1 cellular context compared by ENCODE assay signal in the genomic region with DNA sequence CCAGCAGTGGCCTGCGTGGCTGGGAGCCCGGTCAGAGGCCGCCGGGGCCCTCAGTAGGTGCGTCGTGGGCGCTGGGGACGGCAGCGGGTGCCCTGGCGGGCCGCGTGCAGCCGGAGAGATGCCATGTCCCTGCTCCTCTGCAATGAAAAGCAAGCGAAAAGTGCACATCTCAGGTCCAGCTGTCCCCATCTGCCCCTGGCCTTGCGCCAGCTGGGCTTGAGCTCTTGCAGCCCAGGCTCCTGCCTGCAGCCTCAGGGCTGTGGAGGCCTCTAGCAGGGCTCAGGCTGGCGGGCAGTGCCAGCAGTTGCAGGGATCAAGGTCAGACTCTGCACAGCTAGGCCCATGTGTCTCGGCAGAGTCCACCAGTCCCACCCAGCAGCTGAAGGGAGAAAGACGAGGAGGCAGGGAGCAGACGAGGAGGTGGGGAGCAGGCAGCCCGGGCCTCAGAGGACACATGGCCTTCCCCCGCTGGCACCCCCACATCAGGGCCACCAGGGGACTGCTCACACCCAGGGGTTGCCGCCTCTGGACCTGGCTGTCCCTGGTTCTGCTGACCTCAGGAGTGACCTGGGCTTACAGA.
TF ChIP-seq lines count a peak whose summit lies in the region.

No MANE protein-coding gene starts in this region.

TF ChIP-seq in HepG2, 621 proteins besides CTCF, POLR2A, EP300 and RAD21 (continued from another document and continues in another):
- TF ChIP-seq, protein P1, sequence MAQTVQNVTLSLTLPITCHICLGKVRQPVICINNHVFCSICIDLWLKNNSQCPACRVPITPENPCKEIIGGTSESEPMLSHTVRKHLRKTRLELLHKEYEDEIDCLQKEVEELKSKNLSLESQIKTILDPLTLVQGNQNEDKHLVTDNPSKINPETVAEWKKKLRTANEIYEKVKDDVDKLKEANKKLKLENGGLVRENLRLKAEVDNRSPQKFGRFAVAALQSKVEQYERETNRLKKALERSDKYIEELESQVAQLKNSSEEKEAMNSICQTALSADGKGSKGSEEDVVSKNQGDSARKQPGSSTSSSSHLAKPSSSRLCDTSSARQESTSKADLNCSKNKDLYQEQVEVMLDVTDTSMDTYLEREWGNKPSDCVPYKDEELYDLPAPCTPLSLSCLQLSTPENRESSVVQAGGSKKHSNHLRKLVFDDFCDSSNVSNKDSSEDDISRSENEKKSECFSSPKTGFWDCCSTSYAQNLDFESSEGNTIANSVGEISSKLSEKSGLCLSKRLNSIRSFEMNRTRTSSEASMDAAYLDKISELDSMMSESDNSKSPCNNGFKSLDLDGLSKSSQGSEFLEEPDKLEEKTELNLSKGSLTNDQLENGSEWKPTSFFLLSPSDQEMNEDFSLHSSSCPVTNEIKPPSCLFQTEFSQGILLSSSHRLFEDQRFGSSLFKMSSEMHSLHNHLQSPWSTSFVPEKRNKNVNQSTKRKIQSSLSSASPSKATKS (CRISPR knock-in tag; IDR thresholded peaks at IDR 0.05) = no peak
- TF ChIP-seq HDAC1 (CRISPR knock-in tag; IDR thresholded peaks at IDR 0.05) (peak; percentile 96), NAIF1 (CRISPR knock-in tag; IDR thresholded peaks at IDR 0.05; ENCODE audit: borderline replicate concordance) (no peak), CHD4 (IDR thresholded peaks at IDR 0.05; ENCODE audit: borderline replicate concordance, low read length) (no peak), SALL2 (CRISPR knock-in tag; IDR thresholded peaks at IDR 0.05) (peak; percentile 70), ZNF256 (CRISPR knock-in tag; conservative IDR thresholded peaks at IDR 0.05) (0 out of 2 replicates have a peak, but pooled peaks have one; percentile 16), ZNF670 (CRISPR knock-in tag; IDR thresholded peaks at IDR 0.05; ENCODE audit: borderline replicate concordance) (peak; percentile 97), ZNF883 (CRISPR knock-in tag; IDR thresholded peaks at IDR 0.05; ENCODE audit: not compliant biosample characterization) (no peak), TCF7 (IDR thresholded peaks at IDR 0.05; ENCODE audit: low read depth) (no peak), SP4 (CRISPR knock-in tag; IDR thresholded peaks at IDR 0.05) (no peak; the same call in 1 of the 2 replicates), SNAI1 (CRISPR knock-in tag; IDR thresholded peaks at IDR 0.05; ENCODE audit: borderline replicate concordance) (no peak; the same call in 1 of the 2 replicates), ZBTB8A (CRISPR knock-in tag; IDR thresholded peaks at IDR 0.05; ENCODE audit: borderline replicate concordance, low read depth) (no peak), ZMYM4 (CRISPR knock-in tag; IDR thresholded peaks at IDR 0.05) (0 out of 2 replicates have a peak, but pooled peaks have one; percentile 10), ZNF629 (CRISPR knock-in tag; conservative IDR thresholded peaks at IDR 0.05) (no peak; the same call in 1 of the 2 replicates), ZNF33B (CRISPR knock-in tag; IDR thresholded peaks at IDR 0.05) (no peak; the same call in 1 of the 2 replicates), MTA1 (CRISPR knock-in tag; IDR thresholded peaks at IDR 0.05; ENCODE audit: borderline replicate concordance) (peak; percentile 85), TEAD3 (CRISPR knock-in tag; optimal IDR thresholded peaks at IDR 0.05; ENCODE audit: borderline replicate concordance) (no peak), MTF2 (CRISPR knock-in tag; IDR thresholded peaks at IDR 0.05; ENCODE audit: borderline replicate concordance) (no peak; the same call in 1 of the 2 replicates), ZNF569 (CRISPR knock-in tag; IDR thresholded peaks at IDR 0.05; ENCODE audit: borderline replicate concordance) (peak; percentile 98; the same call in 1 of the 2 replicates), YEATS4 (CRISPR knock-in tag; IDR thresholded peaks at IDR 0.05; ENCODE audit: borderline replicate concordance) (no peak), ZSCAN20 (CRISPR knock-in tag; IDR thresholded peaks at IDR 0.05; ENCODE audit: borderline replicate concordance) (no peak)
- TF ChIP-seq, protein P2, sequence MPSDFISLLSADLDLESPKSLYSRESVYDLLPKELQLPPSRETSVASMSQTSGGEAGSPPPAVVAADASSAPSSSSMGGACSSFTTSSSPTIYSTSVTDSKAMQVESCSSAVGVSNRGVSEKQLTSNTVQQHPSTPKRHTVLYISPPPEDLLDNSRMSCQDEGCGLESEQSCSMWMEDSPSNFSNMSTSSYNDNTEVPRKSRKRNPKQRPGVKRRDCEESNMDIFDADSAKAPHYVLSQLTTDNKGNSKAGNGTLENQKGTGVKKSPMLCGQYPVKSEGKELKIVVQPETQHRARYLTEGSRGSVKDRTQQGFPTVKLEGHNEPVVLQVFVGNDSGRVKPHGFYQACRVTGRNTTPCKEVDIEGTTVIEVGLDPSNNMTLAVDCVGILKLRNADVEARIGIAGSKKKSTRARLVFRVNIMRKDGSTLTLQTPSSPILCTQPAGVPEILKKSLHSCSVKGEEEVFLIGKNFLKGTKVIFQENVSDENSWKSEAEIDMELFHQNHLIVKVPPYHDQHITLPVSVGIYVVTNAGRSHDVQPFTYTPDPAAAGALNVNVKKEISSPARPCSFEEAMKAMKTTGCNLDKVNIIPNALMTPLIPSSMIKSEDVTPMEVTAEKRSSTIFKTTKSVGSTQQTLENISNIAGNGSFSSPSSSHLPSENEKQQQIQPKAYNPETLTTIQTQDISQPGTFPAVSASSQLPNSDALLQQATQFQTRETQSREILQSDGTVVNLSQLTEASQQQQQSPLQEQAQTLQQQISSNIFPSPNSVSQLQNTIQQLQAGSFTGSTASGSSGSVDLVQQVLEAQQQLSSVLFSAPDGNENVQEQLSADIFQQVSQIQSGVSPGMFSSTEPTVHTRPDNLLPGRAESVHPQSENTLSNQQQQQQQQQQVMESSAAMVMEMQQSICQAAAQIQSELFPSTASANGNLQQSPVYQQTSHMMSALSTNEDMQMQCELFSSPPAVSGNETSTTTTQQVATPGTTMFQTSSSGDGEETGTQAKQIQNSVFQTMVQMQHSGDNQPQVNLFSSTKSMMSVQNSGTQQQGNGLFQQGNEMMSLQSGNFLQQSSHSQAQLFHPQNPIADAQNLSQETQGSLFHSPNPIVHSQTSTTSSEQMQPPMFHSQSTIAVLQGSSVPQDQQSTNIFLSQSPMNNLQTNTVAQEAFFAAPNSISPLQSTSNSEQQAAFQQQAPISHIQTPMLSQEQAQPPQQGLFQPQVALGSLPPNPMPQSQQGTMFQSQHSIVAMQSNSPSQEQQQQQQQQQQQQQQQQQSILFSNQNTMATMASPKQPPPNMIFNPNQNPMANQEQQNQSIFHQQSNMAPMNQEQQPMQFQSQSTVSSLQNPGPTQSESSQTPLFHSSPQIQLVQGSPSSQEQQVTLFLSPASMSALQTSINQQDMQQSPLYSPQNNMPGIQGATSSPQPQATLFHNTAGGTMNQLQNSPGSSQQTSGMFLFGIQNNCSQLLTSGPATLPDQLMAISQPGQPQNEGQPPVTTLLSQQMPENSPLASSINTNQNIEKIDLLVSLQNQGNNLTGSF (CRISPR knock-in tag; IDR thresholded peaks at IDR 0.05) = no peak
- TF ChIP-seq, protein P3, sequence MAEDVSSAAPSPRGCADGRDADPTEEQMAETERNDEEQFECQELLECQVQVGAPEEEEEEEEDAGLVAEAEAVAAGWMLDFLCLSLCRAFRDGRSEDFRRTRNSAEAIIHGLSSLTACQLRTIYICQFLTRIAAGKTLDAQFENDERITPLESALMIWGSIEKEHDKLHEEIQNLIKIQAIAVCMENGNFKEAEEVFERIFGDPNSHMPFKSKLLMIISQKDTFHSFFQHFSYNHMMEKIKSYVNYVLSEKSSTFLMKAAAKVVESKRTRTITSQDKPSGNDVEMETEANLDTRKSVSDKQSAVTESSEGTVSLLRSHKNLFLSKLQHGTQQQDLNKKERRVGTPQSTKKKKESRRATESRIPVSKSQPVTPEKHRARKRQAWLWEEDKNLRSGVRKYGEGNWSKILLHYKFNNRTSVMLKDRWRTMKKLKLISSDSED (CRISPR knock-in tag; IDR thresholded peaks at IDR 0.05) = no peak
- TF ChIP-seq, protein P4, sequence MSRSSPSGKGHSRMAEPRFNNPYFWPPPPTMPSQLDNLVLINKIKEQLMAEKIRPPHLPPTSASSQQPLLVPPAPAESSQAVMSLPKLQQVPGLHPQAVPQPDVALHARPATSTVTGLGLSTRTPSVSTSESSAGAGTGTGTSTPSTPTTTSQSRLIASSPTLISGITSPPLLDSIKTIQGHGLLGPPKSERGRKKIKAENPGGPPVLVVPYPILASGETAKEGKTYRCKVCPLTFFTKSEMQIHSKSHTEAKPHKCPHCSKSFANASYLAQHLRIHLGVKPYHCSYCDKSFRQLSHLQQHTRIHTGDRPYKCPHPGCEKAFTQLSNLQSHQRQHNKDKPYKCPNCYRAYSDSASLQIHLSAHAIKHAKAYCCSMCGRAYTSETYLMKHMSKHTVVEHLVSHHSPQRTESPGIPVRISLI (CRISPR knock-in tag; IDR thresholded peaks at IDR 0.05; ENCODE audit: borderline replicate concordance) = no peak
- TF ChIP-seq, protein P5, sequence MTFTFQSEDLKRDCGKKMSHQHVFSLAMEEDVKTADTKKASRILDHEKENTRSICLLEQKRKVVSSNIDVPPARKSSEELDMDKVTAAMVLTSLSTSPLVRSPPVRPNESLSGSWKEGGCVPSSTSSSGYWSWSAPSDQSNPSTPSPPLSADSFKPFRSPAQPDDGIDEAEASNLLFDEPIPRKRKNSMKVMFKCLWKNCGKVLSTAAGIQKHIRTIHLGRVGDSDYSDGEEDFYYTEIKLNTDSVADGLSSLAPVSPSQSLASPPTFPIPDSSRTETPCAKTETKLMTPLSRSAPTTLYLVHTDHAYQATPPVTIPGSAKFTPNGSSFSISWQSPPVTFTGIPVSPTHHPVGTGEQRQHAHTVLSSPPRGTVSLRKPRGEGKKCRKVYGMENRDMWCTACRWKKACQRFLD (CRISPR knock-in tag; IDR thresholded peaks at IDR 0.05; ENCODE audit: borderline replicate concordance) = 0 out of 2 replicates have a peak, but pooled peaks have one; percentile 73
- TF ChIP-seq, protein P6, sequence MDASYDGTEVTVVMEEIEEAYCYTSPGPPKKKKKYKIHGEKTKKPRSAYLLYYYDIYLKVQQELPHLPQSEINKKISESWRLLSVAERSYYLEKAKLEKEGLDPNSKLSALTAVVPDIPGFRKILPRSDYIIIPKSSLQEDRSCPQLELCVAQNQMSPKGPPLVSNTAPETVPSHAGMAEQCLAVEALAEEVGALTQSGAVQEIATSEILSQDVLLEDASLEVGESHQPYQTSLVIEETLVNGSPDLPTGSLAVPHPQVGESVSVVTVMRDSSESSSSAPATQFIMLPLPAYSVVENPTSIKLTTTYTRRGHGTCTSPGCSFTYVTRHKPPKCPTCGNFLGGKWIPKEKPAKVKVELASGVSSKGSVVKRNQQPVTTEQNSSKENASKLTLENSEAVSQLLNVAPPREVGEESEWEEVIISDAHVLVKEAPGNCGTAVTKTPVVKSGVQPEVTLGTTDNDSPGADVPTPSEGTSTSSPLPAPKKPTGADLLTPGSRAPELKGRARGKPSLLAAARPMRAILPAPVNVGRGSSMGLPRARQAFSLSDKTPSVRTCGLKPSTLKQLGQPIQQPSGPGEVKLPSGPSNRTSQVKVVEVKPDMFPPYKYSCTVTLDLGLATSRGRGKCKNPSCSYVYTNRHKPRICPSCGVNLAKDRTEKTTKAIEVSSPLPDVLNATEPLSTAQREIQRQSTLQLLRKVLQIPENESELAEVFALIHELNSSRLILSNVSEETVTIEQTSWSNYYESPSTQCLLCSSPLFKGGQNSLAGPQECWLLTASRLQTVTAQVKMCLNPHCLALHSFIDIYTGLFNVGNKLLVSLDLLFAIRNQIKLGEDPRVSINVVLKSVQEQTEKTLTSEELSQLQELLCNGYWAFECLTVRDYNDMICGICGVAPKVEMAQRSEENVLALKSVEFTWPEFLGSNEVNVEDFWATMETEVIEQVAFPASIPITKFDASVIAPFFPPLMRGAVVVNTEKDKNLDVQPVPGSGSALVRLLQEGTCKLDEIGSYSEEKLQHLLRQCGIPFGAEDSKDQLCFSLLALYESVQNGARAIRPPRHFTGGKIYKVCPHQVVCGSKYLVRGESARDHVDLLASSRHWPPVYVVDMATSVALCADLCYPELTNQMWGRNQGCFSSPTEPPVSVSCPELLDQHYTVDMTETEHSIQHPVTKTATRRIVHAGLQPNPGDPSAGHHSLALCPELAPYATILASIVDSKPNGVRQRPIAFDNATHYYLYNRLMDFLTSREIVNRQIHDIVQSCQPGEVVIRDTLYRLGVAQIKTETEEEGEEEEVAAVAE (CRISPR knock-in tag; IDR thresholded peaks at IDR 0.05; ENCODE audit: borderline replicate concordance) = no peak
- TF ChIP-seq, protein P7, sequence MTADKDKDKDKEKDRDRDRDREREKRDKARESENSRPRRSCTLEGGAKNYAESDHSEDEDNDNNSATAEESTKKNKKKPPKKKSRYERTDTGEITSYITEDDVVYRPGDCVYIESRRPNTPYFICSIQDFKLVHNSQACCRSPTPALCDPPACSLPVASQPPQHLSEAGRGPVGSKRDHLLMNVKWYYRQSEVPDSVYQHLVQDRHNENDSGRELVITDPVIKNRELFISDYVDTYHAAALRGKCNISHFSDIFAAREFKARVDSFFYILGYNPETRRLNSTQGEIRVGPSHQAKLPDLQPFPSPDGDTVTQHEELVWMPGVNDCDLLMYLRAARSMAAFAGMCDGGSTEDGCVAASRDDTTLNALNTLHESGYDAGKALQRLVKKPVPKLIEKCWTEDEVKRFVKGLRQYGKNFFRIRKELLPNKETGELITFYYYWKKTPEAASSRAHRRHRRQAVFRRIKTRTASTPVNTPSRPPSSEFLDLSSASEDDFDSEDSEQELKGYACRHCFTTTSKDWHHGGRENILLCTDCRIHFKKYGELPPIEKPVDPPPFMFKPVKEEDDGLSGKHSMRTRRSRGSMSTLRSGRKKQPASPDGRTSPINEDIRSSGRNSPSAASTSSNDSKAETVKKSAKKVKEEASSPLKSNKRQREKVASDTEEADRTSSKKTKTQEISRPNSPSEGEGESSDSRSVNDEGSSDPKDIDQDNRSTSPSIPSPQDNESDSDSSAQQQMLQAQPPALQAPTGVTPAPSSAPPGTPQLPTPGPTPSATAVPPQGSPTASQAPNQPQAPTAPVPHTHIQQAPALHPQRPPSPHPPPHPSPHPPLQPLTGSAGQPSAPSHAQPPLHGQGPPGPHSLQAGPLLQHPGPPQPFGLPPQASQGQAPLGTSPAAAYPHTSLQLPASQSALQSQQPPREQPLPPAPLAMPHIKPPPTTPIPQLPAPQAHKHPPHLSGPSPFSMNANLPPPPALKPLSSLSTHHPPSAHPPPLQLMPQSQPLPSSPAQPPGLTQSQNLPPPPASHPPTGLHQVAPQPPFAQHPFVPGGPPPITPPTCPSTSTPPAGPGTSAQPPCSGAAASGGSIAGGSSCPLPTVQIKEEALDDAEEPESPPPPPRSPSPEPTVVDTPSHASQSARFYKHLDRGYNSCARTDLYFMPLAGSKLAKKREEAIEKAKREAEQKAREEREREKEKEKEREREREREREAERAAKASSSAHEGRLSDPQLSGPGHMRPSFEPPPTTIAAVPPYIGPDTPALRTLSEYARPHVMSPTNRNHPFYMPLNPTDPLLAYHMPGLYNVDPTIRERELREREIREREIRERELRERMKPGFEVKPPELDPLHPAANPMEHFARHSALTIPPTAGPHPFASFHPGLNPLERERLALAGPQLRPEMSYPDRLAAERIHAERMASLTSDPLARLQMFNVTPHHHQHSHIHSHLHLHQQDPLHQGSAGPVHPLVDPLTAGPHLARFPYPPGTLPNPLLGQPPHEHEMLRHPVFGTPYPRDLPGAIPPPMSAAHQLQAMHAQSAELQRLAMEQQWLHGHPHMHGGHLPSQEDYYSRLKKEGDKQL (CRISPR knock-in tag; IDR thresholded peaks at IDR 0.05; ENCODE audit: low read depth) = no peak
- TF ChIP-seq, protein P8, sequence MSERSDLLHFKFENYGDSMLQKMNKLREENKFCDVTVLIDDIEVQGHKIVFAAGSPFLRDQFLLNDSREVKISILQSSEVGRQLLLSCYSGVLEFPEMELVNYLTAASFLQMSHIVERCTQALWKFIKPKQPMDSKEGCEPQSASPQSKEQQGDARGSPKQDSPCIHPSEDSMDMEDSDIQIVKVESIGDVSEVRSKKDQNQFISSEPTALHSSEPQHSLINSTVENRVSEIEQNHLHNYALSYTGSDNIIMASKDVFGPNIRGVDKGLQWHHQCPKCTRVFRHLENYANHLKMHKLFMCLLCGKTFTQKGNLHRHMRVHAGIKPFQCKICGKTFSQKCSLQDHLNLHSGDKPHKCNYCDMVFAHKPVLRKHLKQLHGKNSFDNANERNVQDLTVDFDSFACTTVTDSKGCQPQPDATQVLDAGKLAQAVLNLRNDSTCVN (CRISPR knock-in tag; IDR thresholded peaks at IDR 0.05; ENCODE audit: borderline replicate concordance) = no peak; the same call in 1 of the 2 replicates
